In genomic region chr2:1683297-1683696, GRCh38 we compare ENCODE assay signal across 24 cellular contexts.
"Had no signal": no experiment of that assay in that cellular context is flagged by ENCODE, and none has a peak within 500 bp of the region (broad histone marks: within the 10 kb centered on the region; RNA-seq: fewer than 3 reads in every experiment).

No MANE protein-coding gene starts in this region.

- DNase-seq: activated CD4-positive, alpha-beta T cell treated with anti-CD3 and anti-CD28 coated beads for 4 hours; activated CD8-positive, alpha-beta memory T cell treated with anti-CD3 and anti-CD28 coated beads, Interleukin-2, amount 50 U/mL, for 4 hours; activated CD8-positive, alpha-beta T cell treated with anti-CD3 and anti-CD28 coated beads for 36 hours; activated gamma-delta T cell treated with Interleukin-2 at 50 U/mL for 16 hours; activated naive CD4-positive, alpha-beta T cell treated with anti-CD3 and anti-CD28 coated beads, Interleukin-2, amount 10 ng/mL, durations not matched to agents 7 days and 5 days; activated naive CD8-positive, alpha-beta T cell treated with anti-CD3 and anti-CD28 coated beads for 36 hours; activated T-cell treated with anti-CD3 and anti-CD28 coated beads, Interleukin-2, amount 50 U/mL, for 72 hours; adrenal gland; anterior cingulate cortex; Kasumi-1; NCI-H1105 treated with DMSO at 0.1 percent for 48 hours; NCI-H1436 treated with DMSO at 0.1 percent for 48 hours; NCI-H187; NCI-H2081; NCI-H510A treated with DMSO at 0.1 percent for 48 hours; NCI-H69; NK-92 treated with Interleukin-12 subunit alpha and Interleukin-12 subunit beta, amount 100 ng/mL, for 24 hours; OCI-M1; SIG-M5; SW 1271 had no signal

- H3K4me3 Mint-ChIP-seq: activated CD8-positive, alpha-beta T cell treated with anti-CD3 and anti-CD28 coated beads for 36 hours; activated naive CD4-positive, alpha-beta T cell treated with anti-CD3 and anti-CD28 coated beads, Interleukin-2, amount 10 ng/mL, durations not matched to agents 7 days and 5 days; activated naive CD8-positive, alpha-beta T cell treated with anti-CD3 and anti-CD28 coated beads for 36 hours; activated T-cell treated with anti-CD3 and anti-CD28 coated beads, Interleukin-2, amount 50 U/mL, for 72 hours; central memory CD8-positive, alpha-beta T cell; T-helper 1 cell treated with Interleukin-12 subunit alpha and Interleukin-12 subunit beta and Interleukin-4 antibody, amounts not matched to agents 30 μg/mL and 1 μg/mL, for 36 hours had no signal

- H3K4me1 Mint-ChIP-seq: activated naive CD4-positive, alpha-beta T cell treated with anti-CD3 and anti-CD28 coated beads, Interleukin-2, amount 10 ng/mL, durations not matched to agents 7 days and 5 days; activated naive CD8-positive, alpha-beta T cell treated with anti-CD3 and anti-CD28 coated beads for 36 hours; central memory CD8-positive, alpha-beta T cell had no signal

- H3K27me3 Mint-ChIP-seq: activated naive CD4-positive, alpha-beta T cell treated with anti-CD3 and anti-CD28 coated beads, Interleukin-2, amount 10 ng/mL, durations not matched to agents 7 days and 5 days; central memory CD8-positive, alpha-beta T cell had no signal

- ATAC-seq: activated CD4-positive, CD25-positive, alpha-beta regulatory T cell treated with anti-CD3 and anti-CD28 coated beads, Interleukin-2, amount 50 U/mL, for 24 hours; activated CD8-positive, alpha-beta T cell treated with anti-CD3 and anti-CD28 coated beads for 36 hours; activated T-cell treated with anti-CD3 and anti-CD28 coated beads, Interleukin-2, amount 50 U/mL, for 72 hours had no signal

- H3K27ac Mint-ChIP-seq: activated CD8-positive, alpha-beta T cell treated with anti-CD3 and anti-CD28 coated beads for 36 hours; activated naive CD4-positive, alpha-beta T cell treated with anti-CD3 and anti-CD28 coated beads, Interleukin-2, amount 10 ng/mL, durations not matched to agents 7 days and 5 days; activated naive CD8-positive, alpha-beta T cell treated with anti-CD3 and anti-CD28 coated beads for 36 hours; activated T-cell treated with anti-CD3 and anti-CD28 coated beads, Interleukin-2, amount 50 U/mL, for 72 hours; activated T-helper 2 cell treated with anti-CD3 and anti-CD28 coated beads, Interferon-gamma antibody, Interleukin-2, Interleukin-4, amounts not matched to agents 10 μg/mL and 5 μg/mL and 100 μg/mL, durations not matched to agents 14 hours and 24 hours and 36 hours; T-helper 1 cell treated with Interleukin-12 subunit alpha and Interleukin-12 subunit beta and Interleukin-4 antibody, amounts not matched to agents 30 μg/mL and 1 μg/mL, for 36 hours had no signal

- H3K9me3 Mint-ChIP-seq: activated CD8-positive, alpha-beta T cell treated with anti-CD3 and anti-CD28 coated beads for 36 hours; activated naive CD4-positive, alpha-beta T cell treated with anti-CD3 and anti-CD28 coated beads, Interleukin-2, amount 10 ng/mL, durations not matched to agents 7 days and 5 days; activated naive CD8-positive, alpha-beta T cell treated with anti-CD3 and anti-CD28 coated beads for 36 hours; activated T-cell treated with anti-CD3 and anti-CD28 coated beads, Interleukin-2, amount 50 U/mL, for 72 hours; activated T-helper 2 cell treated with anti-CD3 and anti-CD28 coated beads, Interferon-gamma antibody, Interleukin-2, Interleukin-4, amounts not matched to agents 10 μg/mL and 5 μg/mL and 100 μg/mL, durations not matched to agents 14 hours and 24 hours and 36 hours; central memory CD8-positive, alpha-beta T cell; T-helper 1 cell treated with Interleukin-12 subunit alpha and Interleukin-12 subunit beta and Interleukin-4 antibody, amounts not matched to agents 30 μg/mL and 1 μg/mL, for 36 hours had no signal

- H3K36me3 Mint-ChIP-seq: activated naive CD4-positive, alpha-beta T cell treated with anti-CD3 and anti-CD28 coated beads, Interleukin-2, amount 10 ng/mL, durations not matched to agents 7 days and 5 days; activated naive CD8-positive, alpha-beta T cell treated with anti-CD3 and anti-CD28 coated beads for 36 hours had no signal
